ENCODE assay signal across 8 cellular contexts in genomic region chr10:101032637-101033201, GRCh38. TPM values are rescaled to one million over a fixed set of nuclear protein-coding genes. Genes with fewer than 3 reads are reported as not detected.
DNase-seq lines count a peak whose midpoint lies in the region; TF ChIP-seq lines count a peak whose summit lies in the region.

No MANE protein-coding gene starts in this region.

- no peak for TF ChIP-seq CTCF in brain (conservative IDR thresholded peaks at IDR 0.05)

- H3K4me3 ChIP-seq in iPS-20b (ENCODE audit: low read length) (peak overlapping the region; percentile 77; the same call in 1 of the 2 replicates), skeletal muscle satellite cell (ENCODE audit: low read length) (peak overlapping the region; percentile 86)

- H3K4me1 Mint-ChIP-seq in brain: peaks cover 52% of the 10 kb centered on the region

- H3K27me3 ChIP-seq in iPS-20b (ENCODE audit: insufficient read depth, low read length) (peaks cover 83% of the 10 kb centered on the region), skeletal muscle satellite cell (ENCODE audit: control insufficient read depth, insufficient read depth, low read length) (no peaks in the 10 kb centered on the region)

- H3K4me1 ChIP-seq in iPS-20b (ENCODE audit: insufficient read depth, low read length) (peaks cover 12% of the 10 kb centered on the region), skeletal muscle satellite cell (ENCODE audit: control insufficient read depth, insufficient read depth, low read length) (peaks cover 13% of the 10 kb centered on the region)

- H3K9me3 ChIP-seq in iPS-20b (ENCODE audit: insufficient read depth, low read depth, low read length) (no peaks in the 10 kb centered on the region), skeletal muscle satellite cell (replicated peaks; ENCODE audit: low read length) (no peaks in the 10 kb centered on the region)

- H3K27ac ChIP-seq in iPS-20b (ENCODE audit: low read length): no peak overlapping the region

- H3K9ac ChIP-seq in iPS-20b (ENCODE audit: low read depth, low read length): no peak overlapping the region
- peak overlapping the region; percentile 93 for H3K9ac ChIP-seq in skeletal muscle satellite cell (ENCODE audit: low read depth, low read length)

- peak overlapping the region; percentile 85 to 99 (median 96) for H3K4me3 Mint-ChIP-seq in brain

- peak overlapping the region; percentile 93 for H3K4me2 ChIP-seq in skeletal muscle satellite cell (ENCODE audit: low read length)

- peaks cover 66% of the 10 kb centered on the region for H3K27me3 Mint-ChIP-seq in brain

- peaks cover 0 to 2% (median 0%) of the 10 kb centered on the region in 5 experiments for H3K9me3 Mint-ChIP-seq in brain

- peaks cover 35% of the 10 kb centered on the region for H3K36me3 Mint-ChIP-seq in brain

- H3K27ac Mint-ChIP-seq in brain: peak overlapping the region; percentile 76 to 99 (median 99)

- DNase-seq in Caki2 (ENCODE audit: low read depth) (peak; percentile 80), HK-2 (ENCODE audit: unreplicated experiment) (peak; percentile 85), T-helper 22 cell (ENCODE audit: low read depth) (peak; percentile 51), NCI-H187 (lab: John Stamatoyannopoulos, UW) (no peak), NCI-H1417 (lab: John Stamatoyannopoulos, UW) (no peak)

- no peaks in the 10 kb centered on the region for H3K36me3 ChIP-seq in iPS-20b (ENCODE audit: insufficient read depth, low read depth, low read length)
- peaks cover 34% of the 10 kb centered on the region for H3K36me3 ChIP-seq in skeletal muscle satellite cell (ENCODE audit: insufficient read depth, low read length)

- in situ Hi-C loops in Caki2 (cut with HindIII; ENCODE audit: low pct_unique_long_range_greater_than_20kb, low sequenced_read_pairs): no loop called here

RNA-seq across cellular contexts. Expression of gene SFXN3, which starts 1.7 kb away (rescaled TPM):
- 46.5 and 48.4 TPM in 2 replicates for total RNA-seq in Caki2 (2014; rRNA removed; shearing (Covaris generic); ENCODE audit: low replicate concordance)
- polyA plus RNA-seq in brain (ENCODE audit: insufficient read depth, low read depth, low replicate concordance): 25.9 TPM
- 83.4 and 87.8 TPM in 2 replicates for total RNA-seq in skeletal muscle satellite cell (2012; rRNA removed)

RNA-seq across cellular contexts. Expression of gene PDZD7, which starts 1.8 kb away (rescaled TPM):
- total RNA-seq in Caki2 (2014; rRNA removed; shearing (Covaris generic); ENCODE audit: low replicate concordance): 0.51 and 5.3 TPM in 2 replicates
- polyA plus RNA-seq in brain (ENCODE audit: insufficient read depth, low read depth, low replicate concordance): 8.2 TPM
- total RNA-seq in skeletal muscle satellite cell (2012; rRNA removed): under 0.01 and 1.5 TPM in 2 replicates

RNA-seq across cellular contexts. Expression of gene KAZALD1, which starts 29.1 kb away (rescaled TPM):
- 35.4 and 44.5 TPM in 2 replicates for total RNA-seq in Caki2 (2014; rRNA removed; shearing (Covaris generic); ENCODE audit: low replicate concordance)
- polyA plus RNA-seq in brain (ENCODE audit: insufficient read depth, low read depth, low replicate concordance): 5.0 TPM
- 9.9 and 15.1 TPM in 2 replicates for total RNA-seq in skeletal muscle satellite cell (2012; rRNA removed)

RNA-seq across cellular contexts. Expression of gene LZTS2, which starts 33.1 kb away (rescaled TPM):
- total RNA-seq in Caki2 (2014; rRNA removed; shearing (Covaris generic); ENCODE audit: low replicate concordance): 35.5 and 37.2 TPM in 2 replicates
- 54.6 TPM for polyA plus RNA-seq in brain (ENCODE audit: insufficient read depth, low read depth, low replicate concordance)
- 79.1 and 103 TPM in 2 replicates for total RNA-seq in skeletal muscle satellite cell (2012; rRNA removed)

RNA-seq across cellular contexts. Expression of gene TWNK, which starts 45.4 kb away (rescaled TPM):
- 5.2 and 10.7 TPM in 2 replicates for total RNA-seq in Caki2 (2014; rRNA removed; shearing (Covaris generic); ENCODE audit: low replicate concordance)
- polyA plus RNA-seq in brain (ENCODE audit: insufficient read depth, low read depth, low replicate concordance): 9.2 TPM
- total RNA-seq in skeletal muscle satellite cell (2012; rRNA removed): 5.6 and 7.6 TPM in 2 replicates

Comparison
In these comparisons a context has a peak if more than half of its experiments do, and no peak if none do; other contexts are left out.
1. DNase-seq: peak in Caki2 (single experiment), HK-2 (single experiment) and T-helper 22 cell (single experiment); none in NCI-H187 (0 of 2) and NCI-H1417 (0 of 3).